In genomic region chr10:127999291-127999690, GRCh38 we compare ENCODE assay signal across 28 cellular contexts.
A peak's percentile ranks its signal among the peaks of the same experiment; 100 is the strongest.
DNase-seq lines count a peak whose midpoint lies in the region; ATAC-seq, FAIRE-seq and TF ChIP-seq lines count a peak whose summit lies in the region.
"Had no signal": no experiment of that assay in that cellular context is flagged by ENCODE, and none has a peak within 500 bp of the region (broad histone marks: within the 10 kb centered on the region; RNA-seq: fewer than 3 reads in every experiment).

No MANE protein-coding gene starts in this region.

- no peaks in the 10 kb centered on the region for H3K9me3 Mint-ChIP-seq in GM23338
- H3K9me3 Mint-ChIP-seq in activated CD4-positive, alpha-beta memory T cell treated with anti-CD3 and anti-CD28 coated beads, Interleukin-2, amount 10 ng/mL, durations not matched to agents 7 days and 5 days, result no peaks in the 10 kb centered on the region
- H3K9me3 Mint-ChIP-seq: activated naive CD8-positive, alpha-beta T cell treated with anti-CD3 and anti-CD28 coated beads for 36 hours; activated T-helper 1 cell treated with anti-CD3 and anti-CD28 coated beads, Interleukin-12 subunit alpha, Interleukin-12 subunit beta, Interleukin-2, Interleukin-4 antibody, amounts not matched to agents 30 ng/mL and 10 ng/mL and 1 ng/mL, durations not matched to agents 14 hours and 24 hours and 36 hours had no signal

- no peak overlapping the region for H3K4me3 ChIP-seq in GM23338
- H3K4me3 ChIP-seq: breast epithelium, gastroesophageal sphincter, GM12878, HAP-1, left lung, SK-N-MC, upper lobe of left lung had no signal

- no peak overlapping the region for H3K27ac ChIP-seq in GM23338 (ENCODE audit: low read depth)
- H3K27ac ChIP-seq: gastroesophageal sphincter, left lung, SK-N-MC, upper lobe of left lung had no signal

- no peaks in the 10 kb centered on the region for H3F3A ChIP-seq in GM23338 (replicated peaks; ENCODE audit: low read depth)

- no peaks in the 10 kb centered on the region for H3K36me3 ChIP-seq in GM23338 (ENCODE audit: insufficient read depth)
- H3K36me3 ChIP-seq: breast epithelium, gastroesophageal sphincter, HAP-1, left lung, upper lobe of left lung had no signal

- peak; percentile 40; the same call in 1 of the 3 replicates for ATAC-seq in GM23338
- ATAC-seq: esophagus mucosa; gastroesophageal sphincter; GM12878; left lung; sciatic nerve; stimulated activated naive CD8-positive, alpha-beta T cell treated with anti-CD3 and anti-CD28 coated beads, Interleukin-15, Interleukin-2, amounts not matched to agents 100 U/mL and 50 U/mL, for 24 hours had no signal

- H3K4me1 Mint-ChIP-seq in GM23338, result peaks cover 6% of the 10 kb centered on the region; the same call in 2 of the 3 replicates
- no peaks in the 10 kb centered on the region for H3K4me1 Mint-ChIP-seq in activated CD4-positive, alpha-beta memory T cell treated with anti-CD3 and anti-CD28 coated beads, Interleukin-2, amount 10 ng/mL, durations not matched to agents 7 days and 5 days

- no peak for TF ChIP-seq CTCF in GM23338 (conservative IDR thresholded peaks at IDR 0.05; ENCODE audit: low read depth in 2 of 2)

- no peak for TF ChIP-seq POLR2A in GM12891 (IDR thresholded peaks at IDR 0.05; ENCODE audit: low read depth, low read length)

- H4K20me1 ChIP-seq in GM23338 (replicated peaks; ENCODE audit: insufficient read depth), result no peaks in the 10 kb centered on the region

- H2AFZ ChIP-seq in GM23338, result 0 out of 2 replicates have a peak overlapping the region, but pooled peaks have one; percentile 38

- H3K27ac Mint-ChIP-seq in GM23338, result no peak overlapping the region
- H3K27ac Mint-ChIP-seq in activated CD4-positive, alpha-beta memory T cell treated with anti-CD3 and anti-CD28 coated beads, Interleukin-2, amount 10 ng/mL, durations not matched to agents 7 days and 5 days, result no peak overlapping the region
- H3K27ac Mint-ChIP-seq: activated naive CD8-positive, alpha-beta T cell treated with anti-CD3 and anti-CD28 coated beads for 36 hours; activated T-helper 1 cell treated with anti-CD3 and anti-CD28 coated beads, Interleukin-12 subunit alpha, Interleukin-12 subunit beta, Interleukin-2, Interleukin-4 antibody, amounts not matched to agents 30 ng/mL and 10 ng/mL and 1 ng/mL, durations not matched to agents 14 hours and 24 hours and 36 hours had no signal

- no peaks in the 10 kb centered on the region for H3K27me3 ChIP-seq in GM23338 (ENCODE audit: insufficient read depth)
- H3K27me3 ChIP-seq: breast epithelium, left lung, upper lobe of left lung had no signal

- H3K4me2 ChIP-seq in GM23338, result no peak overlapping the region

- no peak for FAIRE-seq in GM12891 (lab: Jason Lieb, UNC)
- FAIRE-seq: GM12878 had no signal

- POLR2A ChIA-PET in activated CD4-positive, alpha-beta memory T cell treated with anti-CD3 and anti-CD28 coated beads, Interleukin-2, amount 10 ng/mL, durations not matched to agents 7 days and 5 days (lab: Charles Lee), result no interaction called here

- no peak overlapping the region for H3K4me3 Mint-ChIP-seq in GM23338
- no peak overlapping the region for H3K4me3 Mint-ChIP-seq in activated CD4-positive, alpha-beta memory T cell treated with anti-CD3 and anti-CD28 coated beads, Interleukin-2, amount 10 ng/mL, durations not matched to agents 7 days and 5 days
- H3K4me3 Mint-ChIP-seq: activated naive CD8-positive, alpha-beta T cell treated with anti-CD3 and anti-CD28 coated beads for 36 hours; activated T-helper 1 cell treated with anti-CD3 and anti-CD28 coated beads, Interleukin-12 subunit alpha, Interleukin-12 subunit beta, Interleukin-2, Interleukin-4 antibody, amounts not matched to agents 30 ng/mL and 10 ng/mL and 1 ng/mL, durations not matched to agents 14 hours and 24 hours and 36 hours had no signal

- H3K79me2 ChIP-seq in GM23338 (replicated peaks; ENCODE audit: insufficient read depth), result no peaks in the 10 kb centered on the region

- H3K4me1 ChIP-seq in GM23338 (ENCODE audit: insufficient read depth), result no peaks in the 10 kb centered on the region
- H3K4me1 ChIP-seq: breast epithelium, HAP-1 had no signal

- no peaks in the 10 kb centered on the region for H3K9me2 ChIP-seq in GM23338 (ENCODE audit: insufficient read depth)

- DNase-seq in GM23338 (ENCODE audit: low spot score) (no peak), amygdala (lab: John Stamatoyannopoulos, UW) (peak in 32 of 56 donors; percentile 18 to 59 (median 40)), hippocampal formation (lab: John Stamatoyannopoulos, UW) (peak; percentile 48 to 60), putamen (ENCODE audit: low spot score) (peak; percentile 66), COLO829 (ENCODE audit: low spot score) (no peak), GM03348 (ENCODE audit: low spot score) (no peak), GM12891 (ENCODE audit: insufficient read length, low spot score) (no peak)
- DNase-seq in activated CD4-positive, alpha-beta memory T cell treated with anti-CD3 and anti-CD28 coated beads, Interleukin-2, amount 10 ng/mL, durations not matched to agents 7 days and 5 days, result no peak
- DNase-seq: activated CD4-positive, CD25-positive, alpha-beta regulatory T cell treated with anti-CD3 and anti-CD28 coated beads, Interleukin-2, amount 50 U/mL, for 72 hours; activated naive CD8-positive, alpha-beta T cell treated with anti-CD3 and anti-CD28 coated beads for 36 hours; AML-193; effector CD4-positive, alpha-beta T cell; GDM1; left lung; NCI-H1436; NCI-H345; NK-92 treated with Interleukin-12 subunit alpha and Interleukin-12 subunit beta, amount 100 ng/mL, for 24 hours; stimulated activated CD4-positive, alpha-beta T cell treated with anti-CD3 and anti-CD28 coated beads, Interleukin-2, amount 100 ng/mL, for 24 hours; stimulated activated naive CD8-positive, alpha-beta T cell treated with anti-CD3 and anti-CD28 coated beads, Interleukin-15, Interleukin-2, amounts not matched to agents 100 U/mL and 50 U/mL, for 24 hours; upper lobe of left lung had no signal

- CTCF ChIA-PET in activated CD4-positive, alpha-beta memory T cell treated with anti-CD3 and anti-CD28 coated beads, Interleukin-2, amount 10 ng/mL, durations not matched to agents 7 days and 5 days (lab: Charles Lee), result no interaction called here

- H3K27me3 Mint-ChIP-seq in GM23338 (ENCODE audit: insufficient read depth, low read depth, poor library complexity), result peaks cover 1% of the 10 kb centered on the region
- peaks cover 37% of the 10 kb centered on the region for H3K27me3 Mint-ChIP-seq in activated CD4-positive, alpha-beta memory T cell treated with anti-CD3 and anti-CD28 coated beads, Interleukin-2, amount 10 ng/mL, durations not matched to agents 7 days and 5 days

- no peaks in the 10 kb centered on the region for H3K36me3 Mint-ChIP-seq in GM23338 (ENCODE audit: low read depth)
- no peaks in the 10 kb centered on the region for H3K36me3 Mint-ChIP-seq in activated CD4-positive, alpha-beta memory T cell treated with anti-CD3 and anti-CD28 coated beads, Interleukin-2, amount 10 ng/mL, durations not matched to agents 7 days and 5 days (ENCODE audit: low read depth)
- H3K36me3 Mint-ChIP-seq: activated naive CD8-positive, alpha-beta T cell treated with anti-CD3 and anti-CD28 coated beads for 36 hours had no signal

TF ChIP-seq in GM23338, 12 proteins besides CTCF, POLR2A, EP300 and RAD21 (continues in another document):
- TF ChIP-seq POLR2AphosphoS5 (IDR thresholded peaks at IDR 0.05; ENCODE audit: low read depth), result no peak

TF ChIP-seq in GM12891, 5 proteins besides CTCF, POLR2A, EP300 and RAD21:
- TF ChIP-seq POU2F2 (IDR thresholded peaks at IDR 0.05; ENCODE audit: low read depth, low read length) (no peak), POLR2AphosphoS5 (IDR thresholded peaks at IDR 0.05; ENCODE audit: low read depth, low read length) (no peak), PAX5 (IDR thresholded peaks at IDR 0.05; ENCODE audit: insufficient read depth, low read length, severe bottlenecking) (no peak), SPI1 (IDR thresholded peaks at IDR 0.05; ENCODE audit: low read depth, low read length) (no peak), TAF1 (IDR thresholded peaks at IDR 0.05; ENCODE audit: low read depth, low read length) (no peak)

Comparison
In these comparisons a context has a peak if more than half of its experiments do, and no peak if none do; other contexts are left out.
1. DNase-seq: peak in amygdala (32 of 56), hippocampal formation (2 of 2) and putamen (single experiment); none in GM23338 (single experiment), COLO829 (single experiment), activated CD4-positive, alpha-beta memory T cell treated with anti-CD3 and anti-CD28 coated beads, Interleukin-2, amount 10 ng/mL, durations not matched to agents 7 days and 5 days (single experiment), GM03348 (single experiment) and GM12891 (single experiment).